In the genomic region with DNA sequence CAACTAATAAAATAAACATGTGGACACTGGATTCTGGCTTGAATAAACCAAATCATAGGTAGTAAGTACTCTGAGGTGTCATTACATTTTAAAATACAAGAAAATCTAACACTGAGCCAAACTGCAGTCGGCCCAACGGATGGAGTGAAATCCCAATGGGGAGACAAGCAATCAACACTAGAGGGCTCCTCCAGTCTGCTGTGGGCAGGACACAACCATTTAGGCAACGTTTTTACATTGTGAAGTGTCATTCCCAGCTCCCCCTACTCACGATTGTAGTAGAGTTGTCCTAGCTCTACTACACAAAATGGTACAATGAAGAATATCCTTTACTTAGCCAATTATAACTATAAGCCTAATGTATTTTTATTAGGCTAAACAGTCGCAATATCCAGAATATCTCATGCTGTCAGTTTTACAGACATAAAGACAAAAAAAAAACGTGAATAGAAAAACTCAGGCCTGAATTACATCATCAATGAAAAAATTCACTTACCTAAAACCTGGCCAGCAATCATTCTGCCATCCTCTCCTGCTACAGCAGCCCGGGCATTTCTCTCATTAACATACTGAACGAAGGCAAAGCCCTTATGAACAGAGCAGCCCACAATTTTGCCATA, we compare ENCODE assay signal across 8 cellular contexts. TPM values are rescaled to one million over a fixed set of nuclear protein-coding genes. Genes with fewer than 3 reads are reported as not detected.
DNase-seq lines count a peak whose midpoint lies in the region; ATAC-seq and TF ChIP-seq lines count a peak whose summit lies in the region.

No MANE protein-coding gene starts in this region.

- no peak for TF ChIP-seq POLR2A in body of pancreas (IDR thresholded peaks at IDR 0.05)

- 36 to 42% methylated on average over 8 of the region's 8 CpGs for WGBS in body of pancreas, 2 donors

- H3K27me3 Mint-ChIP-seq in CD4-positive, alpha-beta memory T cell = no peaks in the 10 kb centered on the region

- POLR2A ChIA-PET in CD4-positive, alpha-beta memory T cell (lab: Charles Lee; ENCODE audit: partially characterized antibody) = interaction anchor here (1.0 to 4.0 kb wide), 2 partner anchors 13 to 34 kb away, joined by 3 to 23 read pairs; no protein-coding TSS in a partner anchor

- H3K36me3 Mint-ChIP-seq in CD4-positive, alpha-beta memory T cell = peaks cover 43 to 78% of the 10 kb centered on the region in 2 donors

- H3K27me3 ChIP-seq in CD4-positive, alpha-beta memory T cell (ENCODE audit: insufficient read depth, low read length) = no peaks in the 10 kb centered on the region
- H3K27me3 ChIP-seq in HL-60 (ENCODE audit: insufficient read depth, poor library complexity, severe bottlenecking) = no peaks in the 10 kb centered on the region
- no peaks in the 10 kb centered on the region for H3K27me3 ChIP-seq in body of pancreas
- H3K27me3 ChIP-seq in left lung = no peaks in the 10 kb centered on the region

- H3K4me1 Mint-ChIP-seq in CD4-positive, alpha-beta memory T cell = peaks cover 70 to 93% (median 81%) of the 10 kb centered on the region in 4 donors

- TF ChIP-seq CTCF in HL-60 (IDR thresholded peaks at IDR 0.05; ENCODE audit: insufficient read depth, low read length) (peak; percentile 16), body of pancreas (IDR thresholded peaks at IDR 0.05) (peak in 4 of 7 experiments; percentile 15 to 33 (median 18)), left lung (IDR thresholded peaks at IDR 0.05) (no peak)

- intact Hi-C loops in CD4-positive, alpha-beta memory T cell (cut with micrococcal nuclease) = loop anchor here (5.0 kb wide), 1 partner anchor 244 kb away; the partner anchor contains the start of genes RAB2B and TOX4
- intact Hi-C loops in body of pancreas (cut with DNase I) (loop anchor here (10.0 kb wide), 1 partner anchor 141 kb away; no protein-coding TSS in a partner anchor), left lung (cut with DNase I) (no loop called here)

- peaks cover 100% of the 10 kb centered on the region for H3K4me1 ChIP-seq in CD4-positive, alpha-beta memory T cell (ENCODE audit: insufficient read depth, low read length)
- H3K4me1 ChIP-seq in body of pancreas (peaks cover 68% of the 10 kb centered on the region), left lung (peaks cover 6 to 84% of the 10 kb centered on the region in 2 donors)

- peaks cover 29% of the 10 kb centered on the region for H3K36me3 ChIP-seq in CD4-positive, alpha-beta memory T cell (ENCODE audit: insufficient read depth, low read length)
- H3K36me3 ChIP-seq in body of pancreas (replicated peaks in 1 of 2; ENCODE audit: insufficient read depth in 1 of 2, low read depth in 2 of 2) (peaks cover 0 to 29% of the 10 kb centered on the region in 2 donors), left lung (peaks cover 0 to 76% of the 10 kb centered on the region in 2 donors)

- H3K4me3 ChIP-seq in CD4-positive, alpha-beta memory T cell (ENCODE audit: low read length in 2 of 2) = no peak overlapping the region
- H3K4me3 ChIP-seq in HL-60 (replicated peaks; ENCODE audit: insufficient read depth, low read length) (no peak overlapping the region), body of pancreas (no peak overlapping the region), left lung (no peak overlapping the region)

- no peaks in the 10 kb centered on the region for H3K9me3 ChIP-seq in CD4-positive, alpha-beta memory T cell (ENCODE audit: control insufficient read depth in 1 of 2, low read length in 2 of 2)
- H3K9me3 ChIP-seq in body of pancreas = no peaks in the 10 kb centered on the region
- no peaks in the 10 kb centered on the region for H3K9me3 ChIP-seq in left lung

- ATAC-seq in body of pancreas = no peak
- peak; percentile 27 for ATAC-seq in left lung
- ATAC-seq in HG02678 (IDR thresholded peaks at IDR 0.05; ENCODE audit: unreplicated experiment) = no peak
- ATAC-seq in HG03469 (IDR thresholded peaks at IDR 0.05; ENCODE audit: unreplicated experiment) = no peak

- peak overlapping the region in 7 of 8 donors; percentile 29 to 83 (median 60) for H3K4me3 Mint-ChIP-seq in CD4-positive, alpha-beta memory T cell

- H3K27ac Mint-ChIP-seq in CD4-positive, alpha-beta memory T cell = peak overlapping the region; percentile 57 to 91 (median 89)

- DNase-seq in CD4-positive, alpha-beta memory T cell = peak in 2 of 5 donors; percentile 20 to 47
- peak in 1 of 2 experiments; percentile 28 for DNase-seq in HL-60 (ENCODE audit: low read depth in 1 of 2, low spot score in 1 of 2)
- no peak for DNase-seq in body of pancreas
- DNase-seq in left lung = no peak
- DNase-seq in NCI-H1092 (lab: John Stamatoyannopoulos, UW) = no peak
- DNase-seq in substantia nigra (lab: John Stamatoyannopoulos, UW) = no peak

- H3K9me3 Mint-ChIP-seq in CD4-positive, alpha-beta memory T cell = no peaks in the 10 kb centered on the region

- H3K27ac ChIP-seq in CD4-positive, alpha-beta memory T cell (ENCODE audit: low read depth, low read length) = peak overlapping the region; percentile 11
- H3K27ac ChIP-seq in HL-60 (replicated peaks) (no peak overlapping the region), body of pancreas (no peak overlapping the region), left lung (no peak overlapping the region), substantia nigra (ENCODE audit: low read depth, low read length, poor library complexity, severe bottlenecking) (no peak overlapping the region)

- CTCF ChIA-PET in CD4-positive, alpha-beta memory T cell (lab: Charles Lee; ENCODE audit: partially characterized antibody) = interaction anchor here (0.6 kb wide), 1 partner anchor 20 kb away, joined by 3 read pairs; no protein-coding TSS in a partner anchor

RNA-seq across cellular contexts. Expression of gene HNRNPC, which starts 35.7 kb away (rescaled TPM):
- total RNA-seq in CD4-positive, alpha-beta memory T cell = 100 to 1,000 TPM; 538 to 539 TPM
- 1,000 to 10,000 TPM in 1 of 2 donors, 100 to 1,000 TPM in 1; 705 to 1,178 TPM for polyA plus RNA-seq in CD4-positive, alpha-beta memory T cell
- total RNA-seq in body of pancreas (100 to 1,000 TPM; 245 to 251 TPM), left lung (100 to 1,000 TPM; 377 to 427 TPM)

RNA-seq across cellular contexts. Expression of gene RPGRIP1, which starts 46.3 kb away (rescaled TPM):
- total RNA-seq in CD4-positive, alpha-beta memory T cell = under 1 TPM in 1 of 2 experiments, not detected in 1; 0.47 TPM
- polyA plus RNA-seq in CD4-positive, alpha-beta memory T cell = not detected
- total RNA-seq in body of pancreas (not detected), left lung (1 to 10 TPM in 1 of 2 donors, under 1 TPM in 1; 0.41 to 1.3 TPM)

Comparison
In these comparisons a context has a peak if more than half of its experiments do, and no peak if none do; other contexts are left out.
1. CTCF ChIP-seq: peak in HL-60 (single experiment) and body of pancreas (4 of 7); none in left lung (0 of 2).
2. intact Hi-C loops: an anchor here in CD4-positive, alpha-beta memory T cell (5.0 kb wide) and body of pancreas (10.0 kb wide); none called in left lung.